In the genomic region with DNA sequence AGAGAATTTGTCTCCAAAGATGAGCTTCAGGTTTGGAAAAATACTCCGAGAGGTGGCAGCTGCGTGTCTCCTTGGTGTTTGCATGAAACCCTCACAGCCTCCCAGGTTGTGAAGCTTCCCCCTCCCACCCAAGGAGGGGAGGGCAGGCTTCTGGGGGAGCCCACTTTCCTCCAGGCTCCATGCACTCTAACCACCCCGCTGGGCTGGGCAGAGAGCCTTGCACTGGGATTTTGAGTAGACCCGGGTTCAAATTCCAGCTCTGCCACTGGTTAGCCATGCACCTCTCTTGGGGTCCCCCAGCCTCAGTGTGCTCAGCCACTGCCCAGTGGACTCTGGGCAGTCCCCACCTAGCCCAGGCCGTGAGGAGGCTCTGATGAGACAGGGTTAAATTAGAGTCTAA, we compare ENCODE assay signal across 11 cellular contexts. TPM values are rescaled to one million over a fixed set of nuclear protein-coding genes. Genes with fewer than 3 reads are reported as not detected.
"Had no signal": no experiment of that assay in that cellular context is flagged by ENCODE, and none has a peak within 500 bp of the region (broad histone marks: within the 10 kb centered on the region; RNA-seq: fewer than 3 reads in every experiment).

No MANE protein-coding gene starts in this region.

- H3K4me3 ChIP-seq: GM23248 had no signal

- H3K4me2 ChIP-seq: KMS-11 had no signal

- DNase-seq: GM23248, GOT3, H9, HCEC 1CT, KBM-7 had no signal

- FAIRE-seq: H54, HepG2 had no signal

- ATAC-seq: HepG2 had no signal

- H3K27ac ChIP-seq: GM23248, HL-60, KMS-11 had no signal

- H3K9ac ChIP-seq: GM23248, KMS-11 had no signal

- H2AFZ ChIP-seq: GM23248 had no signal

RNA-seq across cellular contexts. Expression of a gene that starts 4.3 kb away (rescaled TPM):
- total RNA-seq: GM23248, HT1080 had no signal
- polyA plus RNA-seq: GM23248, IgD-negative memory B cell had no signal
